Comparison of ENCODE assay signal across 3 cellular contexts in the genomic region with DNA sequence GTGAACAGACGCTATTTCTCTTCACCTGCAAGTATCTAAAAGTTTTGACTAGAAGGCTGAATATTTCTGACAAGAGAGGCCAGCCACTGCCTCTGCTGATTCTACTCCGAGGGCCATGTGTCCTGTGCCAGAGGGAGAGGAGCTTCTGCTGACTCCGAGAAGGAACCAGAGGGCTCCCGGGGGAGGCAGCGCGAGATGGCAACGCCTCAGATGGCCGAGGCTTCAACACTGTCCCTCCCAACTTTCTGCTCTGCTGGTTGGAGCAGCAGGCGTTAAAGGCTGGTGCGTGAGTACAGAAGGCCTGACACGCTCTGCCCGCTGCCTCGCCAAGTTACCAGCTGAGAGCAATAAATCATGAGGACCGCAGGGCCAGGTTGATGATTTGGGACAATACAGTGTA.
TF ChIP-seq lines count a peak whose summit lies in the region.

No MANE protein-coding gene starts in this region.

TF ChIP-seq in SK-N-SH, 30 proteins besides CTCF, POLR2A, EP300 and RAD21:
- TF ChIP-seq, protein P1, sequence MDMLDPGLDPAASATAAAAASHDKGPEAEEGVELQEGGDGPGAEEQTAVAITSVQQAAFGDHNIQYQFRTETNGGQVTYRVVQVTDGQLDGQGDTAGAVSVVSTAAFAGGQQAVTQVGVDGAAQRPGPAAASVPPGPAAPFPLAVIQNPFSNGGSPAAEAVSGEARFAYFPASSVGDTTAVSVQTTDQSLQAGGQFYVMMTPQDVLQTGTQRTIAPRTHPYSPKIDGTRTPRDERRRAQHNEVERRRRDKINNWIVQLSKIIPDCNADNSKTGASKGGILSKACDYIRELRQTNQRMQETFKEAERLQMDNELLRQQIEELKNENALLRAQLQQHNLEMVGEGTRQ (IDR thresholded peaks at IDR 0.05; ENCODE audit: borderline replicate concordance, low read depth, low read length), result no peak
- 0 out of 2 replicates have a peak, but pooled peaks have one; percentile 11 for TF ChIP-seq MXI1 (IDR thresholded peaks at IDR 0.05; ENCODE audit: low read depth, low read length)

TF ChIP-seq in SK-N-SH treated with all-trans-retinoic acid at 6 μM for 48 hours, 23 proteins besides CTCF, POLR2A, EP300 and RAD21:
- TF ChIP-seq, protein P2, sequence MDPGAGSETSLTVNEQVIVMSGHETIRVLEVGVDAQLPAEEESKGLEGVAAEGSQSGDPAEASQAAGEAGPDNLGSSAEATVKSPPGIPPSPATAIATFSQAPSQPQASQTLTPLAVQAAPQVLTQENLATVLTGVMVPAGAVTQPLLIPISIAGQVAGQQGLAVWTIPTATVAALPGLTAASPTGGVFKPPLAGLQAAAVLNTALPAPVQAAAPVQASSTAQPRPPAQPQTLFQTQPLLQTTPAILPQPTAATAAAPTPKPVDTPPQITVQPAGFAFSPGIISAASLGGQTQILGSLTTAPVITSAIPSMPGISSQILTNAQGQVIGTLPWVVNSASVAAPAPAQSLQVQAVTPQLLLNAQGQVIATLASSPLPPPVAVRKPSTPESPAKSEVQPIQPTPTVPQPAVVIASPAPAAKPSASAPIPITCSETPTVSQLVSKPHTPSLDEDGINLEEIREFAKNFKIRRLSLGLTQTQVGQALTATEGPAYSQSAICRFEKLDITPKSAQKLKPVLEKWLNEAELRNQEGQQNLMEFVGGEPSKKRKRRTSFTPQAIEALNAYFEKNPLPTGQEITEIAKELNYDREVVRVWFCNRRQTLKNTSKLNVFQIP (CRISPR knock-in tag; IDR thresholded peaks at IDR 0.05; ENCODE audit: borderline replicate concordance, low read depth), result no peak
- TF ChIP-seq OSR1 (CRISPR knock-in tag; IDR thresholded peaks at IDR 0.05) (no peak), PPARA (CRISPR knock-in tag; IDR thresholded peaks at IDR 0.05; ENCODE audit: borderline replicate concordance) (no peak), ZNF565 (CRISPR knock-in tag; conservative IDR thresholded peaks at IDR 0.05; ENCODE audit: low read depth) (no peak), ZFP3 (CRISPR knock-in tag; IDR thresholded peaks at IDR 0.05) (no peak), RARB (CRISPR knock-in tag; IDR thresholded peaks at IDR 0.05) (no peak), ZNF8 (CRISPR knock-in tag; IDR thresholded peaks at IDR 0.05) (no peak), ZC3H10 (CRISPR knock-in tag; IDR thresholded peaks at IDR 0.05) (no peak), CSDC2 (CRISPR knock-in tag; IDR thresholded peaks at IDR 0.05) (no peak)
- TF ChIP-seq, protein P3, sequence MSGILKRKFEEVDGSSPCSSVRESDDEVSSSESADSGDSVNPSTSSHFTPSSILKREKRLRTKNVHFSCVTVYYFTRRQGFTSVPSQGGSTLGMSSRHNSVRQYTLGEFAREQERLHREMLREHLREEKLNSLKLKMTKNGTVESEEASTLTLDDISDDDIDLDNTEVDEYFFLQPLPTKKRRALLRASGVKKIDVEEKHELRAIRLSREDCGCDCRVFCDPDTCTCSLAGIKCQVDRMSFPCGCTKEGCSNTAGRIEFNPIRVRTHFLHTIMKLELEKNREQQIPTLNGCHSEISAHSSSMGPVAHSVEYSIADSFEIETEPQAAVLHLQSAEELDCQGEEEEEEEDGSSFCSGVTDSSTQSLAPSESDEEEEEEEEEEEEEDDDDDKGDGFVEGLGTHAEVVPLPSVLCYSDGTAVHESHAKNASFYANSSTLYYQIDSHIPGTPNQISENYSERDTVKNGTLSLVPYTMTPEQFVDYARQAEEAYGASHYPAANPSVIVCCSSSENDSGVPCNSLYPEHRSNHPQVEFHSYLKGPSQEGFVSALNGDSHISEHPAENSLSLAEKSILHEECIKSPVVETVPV (CRISPR knock-in tag; IDR thresholded peaks at IDR 0.05), result no peak
- TF ChIP-seq, protein P4, sequence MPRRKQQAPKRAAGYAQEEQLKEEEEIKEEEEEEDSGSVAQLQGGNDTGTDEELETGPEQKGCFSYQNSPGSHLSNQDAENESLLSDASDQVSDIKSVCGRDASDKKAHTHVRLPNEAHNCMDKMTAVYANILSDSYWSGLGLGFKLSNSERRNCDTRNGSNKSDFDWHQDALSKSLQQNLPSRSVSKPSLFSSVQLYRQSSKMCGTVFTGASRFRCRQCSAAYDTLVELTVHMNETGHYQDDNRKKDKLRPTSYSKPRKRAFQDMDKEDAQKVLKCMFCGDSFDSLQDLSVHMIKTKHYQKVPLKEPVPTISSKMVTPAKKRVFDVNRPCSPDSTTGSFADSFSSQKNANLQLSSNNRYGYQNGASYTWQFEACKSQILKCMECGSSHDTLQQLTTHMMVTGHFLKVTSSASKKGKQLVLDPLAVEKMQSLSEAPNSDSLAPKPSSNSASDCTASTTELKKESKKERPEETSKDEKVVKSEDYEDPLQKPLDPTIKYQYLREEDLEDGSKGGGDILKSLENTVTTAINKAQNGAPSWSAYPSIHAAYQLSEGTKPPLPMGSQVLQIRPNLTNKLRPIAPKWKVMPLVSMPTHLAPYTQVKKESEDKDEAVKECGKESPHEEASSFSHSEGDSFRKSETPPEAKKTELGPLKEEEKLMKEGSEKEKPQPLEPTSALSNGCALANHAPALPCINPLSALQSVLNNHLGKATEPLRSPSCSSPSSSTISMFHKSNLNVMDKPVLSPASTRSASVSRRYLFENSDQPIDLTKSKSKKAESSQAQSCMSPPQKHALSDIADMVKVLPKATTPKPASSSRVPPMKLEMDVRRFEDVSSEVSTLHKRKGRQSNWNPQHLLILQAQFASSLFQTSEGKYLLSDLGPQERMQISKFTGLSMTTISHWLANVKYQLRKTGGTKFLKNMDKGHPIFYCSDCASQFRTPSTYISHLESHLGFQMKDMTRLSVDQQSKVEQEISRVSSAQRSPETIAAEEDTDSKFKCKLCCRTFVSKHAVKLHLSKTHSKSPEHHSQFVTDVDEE (CRISPR knock-in tag; IDR thresholded peaks at IDR 0.05), result no peak

TF ChIP-seq in GM23338, 12 proteins besides CTCF, POLR2A, EP300 and RAD21 (continued from another document):
- TF ChIP-seq, protein P5, sequence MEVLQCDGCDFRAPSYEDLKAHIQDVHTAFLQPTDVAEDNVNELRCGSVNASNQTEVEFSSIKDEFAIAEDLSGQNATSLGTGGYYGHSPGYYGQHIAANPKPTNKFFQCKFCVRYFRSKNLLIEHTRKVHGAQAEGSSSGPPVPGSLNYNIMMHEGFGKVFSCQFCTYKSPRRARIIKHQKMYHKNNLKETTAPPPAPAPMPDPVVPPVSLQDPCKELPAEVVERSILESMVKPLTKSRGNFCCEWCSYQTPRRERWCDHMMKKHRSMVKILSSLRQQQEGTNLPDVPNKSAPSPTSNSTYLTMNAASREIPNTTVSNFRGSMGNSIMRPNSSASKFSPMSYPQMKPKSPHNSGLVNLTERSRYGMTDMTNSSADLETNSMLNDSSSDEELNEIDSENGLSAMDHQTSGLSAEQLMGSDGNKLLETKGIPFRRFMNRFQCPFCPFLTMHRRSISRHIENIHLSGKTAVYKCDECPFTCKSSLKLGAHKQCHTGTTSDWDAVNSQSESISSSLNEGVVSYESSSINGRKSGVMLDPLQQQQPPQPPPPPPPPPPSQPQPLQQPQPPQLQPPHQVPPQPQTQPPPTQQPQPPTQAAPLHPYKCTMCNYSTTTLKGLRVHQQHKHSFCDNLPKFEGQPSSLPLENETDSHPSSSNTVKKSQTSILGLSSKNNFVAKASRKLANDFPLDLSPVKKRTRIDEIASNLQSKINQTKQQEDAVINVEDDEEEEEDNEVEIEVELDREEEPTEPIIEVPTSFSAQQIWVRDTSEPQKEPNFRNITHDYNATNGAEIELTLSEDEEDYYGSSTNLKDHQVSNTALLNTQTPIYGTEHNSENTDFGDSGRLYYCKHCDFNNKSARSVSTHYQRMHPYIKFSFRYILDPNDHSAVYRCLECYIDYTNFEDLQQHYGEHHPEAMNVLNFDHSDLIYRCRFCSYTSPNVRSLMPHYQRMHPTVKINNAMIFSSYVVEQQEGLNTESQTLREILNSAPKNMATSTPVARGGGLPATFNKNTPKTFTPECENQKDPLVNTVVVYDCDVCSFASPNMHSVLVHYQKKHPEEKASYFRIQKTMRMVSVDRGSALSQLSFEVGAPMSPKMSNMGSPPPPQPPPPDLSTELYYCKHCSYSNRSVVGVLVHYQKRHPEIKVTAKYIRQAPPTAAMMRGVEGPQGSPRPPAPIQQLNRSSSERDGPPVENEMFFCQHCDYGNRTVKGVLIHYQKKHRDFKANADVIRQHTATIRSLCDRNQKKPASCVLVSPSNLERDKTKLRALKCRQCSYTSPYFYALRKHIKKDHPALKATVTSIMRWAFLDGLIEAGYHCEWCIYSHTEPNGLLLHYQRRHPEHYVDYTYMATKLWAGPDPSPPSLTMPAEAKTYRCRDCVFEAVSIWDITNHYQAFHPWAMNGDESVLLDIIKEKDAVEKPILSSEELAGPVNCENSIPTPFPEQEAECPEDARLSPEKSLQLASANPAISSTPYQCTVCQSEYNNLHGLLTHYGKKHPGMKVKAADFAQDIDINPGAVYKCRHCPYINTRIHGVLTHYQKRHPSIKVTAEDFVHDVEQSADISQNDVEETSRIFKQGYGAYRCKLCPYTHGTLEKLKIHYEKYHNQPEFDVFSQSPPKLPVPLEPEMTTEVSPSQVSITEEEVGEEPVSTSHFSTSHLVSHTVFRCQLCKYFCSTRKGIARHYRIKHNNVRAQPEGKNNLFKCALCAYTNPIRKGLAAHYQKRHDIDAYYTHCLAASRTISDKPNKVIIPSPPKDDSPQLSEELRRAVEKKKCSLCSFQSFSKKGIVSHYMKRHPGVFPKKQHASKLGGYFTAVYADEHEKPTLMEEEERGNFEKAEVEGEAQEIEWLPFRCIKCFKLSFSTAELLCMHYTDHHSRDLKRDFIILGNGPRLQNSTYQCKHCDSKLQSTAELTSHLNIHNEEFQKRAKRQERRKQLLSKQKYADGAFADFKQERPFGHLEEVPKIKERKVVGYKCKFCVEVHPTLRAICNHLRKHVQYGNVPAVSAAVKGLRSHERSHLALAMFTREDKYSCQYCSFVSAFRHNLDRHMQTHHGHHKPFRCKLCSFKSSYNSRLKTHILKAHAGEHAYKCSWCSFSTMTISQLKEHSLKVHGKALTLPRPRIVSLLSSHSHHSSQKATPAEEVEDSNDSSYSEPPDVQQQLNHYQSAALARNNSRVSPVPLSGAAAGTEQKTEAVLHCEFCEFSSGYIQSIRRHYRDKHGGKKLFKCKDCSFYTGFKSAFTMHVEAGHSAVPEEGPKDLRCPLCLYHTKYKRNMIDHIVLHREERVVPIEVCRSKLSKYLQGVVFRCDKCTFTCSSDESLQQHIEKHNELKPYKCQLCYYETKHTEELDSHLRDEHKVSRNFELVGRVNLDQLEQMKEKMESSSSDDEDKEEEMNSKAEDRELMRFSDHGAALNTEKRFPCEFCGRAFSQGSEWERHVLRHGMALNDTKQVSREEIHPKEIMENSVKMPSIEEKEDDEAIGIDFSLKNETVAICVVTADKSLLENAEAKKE (CRISPR knock-in tag; IDR thresholded peaks at IDR 0.05), result no peak
- TF ChIP-seq, protein P6, sequence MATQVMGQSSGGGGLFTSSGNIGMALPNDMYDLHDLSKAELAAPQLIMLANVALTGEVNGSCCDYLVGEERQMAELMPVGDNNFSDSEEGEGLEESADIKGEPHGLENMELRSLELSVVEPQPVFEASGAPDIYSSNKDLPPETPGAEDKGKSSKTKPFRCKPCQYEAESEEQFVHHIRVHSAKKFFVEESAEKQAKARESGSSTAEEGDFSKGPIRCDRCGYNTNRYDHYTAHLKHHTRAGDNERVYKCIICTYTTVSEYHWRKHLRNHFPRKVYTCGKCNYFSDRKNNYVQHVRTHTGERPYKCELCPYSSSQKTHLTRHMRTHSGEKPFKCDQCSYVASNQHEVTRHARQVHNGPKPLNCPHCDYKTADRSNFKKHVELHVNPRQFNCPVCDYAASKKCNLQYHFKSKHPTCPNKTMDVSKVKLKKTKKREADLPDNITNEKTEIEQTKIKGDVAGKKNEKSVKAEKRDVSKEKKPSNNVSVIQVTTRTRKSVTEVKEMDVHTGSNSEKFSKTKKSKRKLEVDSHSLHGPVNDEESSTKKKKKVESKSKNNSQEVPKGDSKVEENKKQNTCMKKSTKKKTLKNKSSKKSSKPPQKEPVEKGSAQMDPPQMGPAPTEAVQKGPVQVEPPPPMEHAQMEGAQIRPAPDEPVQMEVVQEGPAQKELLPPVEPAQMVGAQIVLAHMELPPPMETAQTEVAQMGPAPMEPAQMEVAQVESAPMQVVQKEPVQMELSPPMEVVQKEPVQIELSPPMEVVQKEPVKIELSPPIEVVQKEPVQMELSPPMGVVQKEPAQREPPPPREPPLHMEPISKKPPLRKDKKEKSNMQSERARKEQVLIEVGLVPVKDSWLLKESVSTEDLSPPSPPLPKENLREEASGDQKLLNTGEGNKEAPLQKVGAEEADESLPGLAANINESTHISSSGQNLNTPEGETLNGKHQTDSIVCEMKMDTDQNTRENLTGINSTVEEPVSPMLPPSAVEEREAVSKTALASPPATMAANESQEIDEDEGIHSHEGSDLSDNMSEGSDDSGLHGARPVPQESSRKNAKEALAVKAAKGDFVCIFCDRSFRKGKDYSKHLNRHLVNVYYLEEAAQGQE (IDR thresholded peaks at IDR 0.05; ENCODE audit: unreplicated experiment), result no peak
- no peak for TF ChIP-seq EZH2 (IDR thresholded peaks at IDR 0.05; ENCODE audit: low read depth, unreplicated experiment)
- TF ChIP-seq ZNF331 (CRISPR knock-in tag; IDR thresholded peaks at IDR 0.05; ENCODE audit: low read depth), result no peak
- TF ChIP-seq CREB1 (CRISPR knock-in tag; IDR thresholded peaks at IDR 0.05; ENCODE audit: low read depth), result no peak
